1 cellular context compared by ENCODE assay signal in genomic region chr7:99499713-99500636, GRCh38.
TF ChIP-seq lines count a peak whose summit lies in the region.

Gene ZNF394, minus strand, starts transcription at chr7:99500281. Its CDS starts 188 bp downstream, at chr7:99500093.

TF ChIP-seq in WTC11, 78 proteins besides CTCF, POLR2A, EP300 and RAD21 (continued from another document):
- no peak for TF ChIP-seq STAT6 (CRISPR knock-in tag; conservative IDR thresholded peaks at IDR 0.05; ENCODE audit: low read depth)
- no peak for TF ChIP-seq ATF6 (CRISPR knock-in tag; IDR thresholded peaks at IDR 0.05)
- no peak for TF ChIP-seq FOXJ3 (CRISPR knock-in tag; IDR thresholded peaks at IDR 0.05; ENCODE audit: borderline replicate concordance)
- TF ChIP-seq ZNF425 (CRISPR knock-in tag; conservative IDR thresholded peaks at IDR 0.05), result no peak
- TF ChIP-seq ZNF219 (CRISPR knock-in tag; IDR thresholded peaks at IDR 0.05; ENCODE audit: borderline replicate concordance), result no peak
- TF ChIP-seq ZNF416 (CRISPR knock-in tag; IDR thresholded peaks at IDR 0.05), result no peak
- no peak for TF ChIP-seq IRF1 (CRISPR knock-in tag; IDR thresholded peaks at IDR 0.05)
- TF ChIP-seq NR2C2 (CRISPR knock-in tag; IDR thresholded peaks at IDR 0.05), result 0 out of 2 replicates have a peak, but pooled peaks have one; percentile 33
- TF ChIP-seq NFYB (CRISPR knock-in tag; conservative IDR thresholded peaks at IDR 0.05; ENCODE audit: low read depth), result no peak
- TF ChIP-seq FOXP4 (CRISPR knock-in tag; IDR thresholded peaks at IDR 0.05), result no peak
- TF ChIP-seq ATF2 (CRISPR knock-in tag; IDR thresholded peaks at IDR 0.05; ENCODE audit: borderline replicate concordance, low read depth), result no peak
- no peak for TF ChIP-seq OVOL2 (CRISPR knock-in tag; IDR thresholded peaks at IDR 0.05; ENCODE audit: borderline replicate concordance)
- no peak for TF ChIP-seq RORB (CRISPR knock-in tag; IDR thresholded peaks at IDR 0.05)
- TF ChIP-seq TCF7 (CRISPR knock-in tag; IDR thresholded peaks at IDR 0.05; ENCODE audit: low read depth), result no peak
- no peak for TF ChIP-seq SOX15 (CRISPR knock-in tag; IDR thresholded peaks at IDR 0.05)
- TF ChIP-seq JUN (CRISPR knock-in tag; IDR thresholded peaks at IDR 0.05), result no peak
- no peak for TF ChIP-seq ZNF396 (CRISPR knock-in tag; IDR thresholded peaks at IDR 0.05; ENCODE audit: borderline replicate concordance)
- no peak for TF ChIP-seq ZBTB43 (CRISPR knock-in tag; IDR thresholded peaks at IDR 0.05)
- TF ChIP-seq EMX1 (CRISPR knock-in tag; IDR thresholded peaks at IDR 0.05), result no peak
- no peak for TF ChIP-seq ESRRA (CRISPR knock-in tag; IDR thresholded peaks at IDR 0.05; ENCODE audit: borderline replicate concordance)
- TF ChIP-seq ARID4B (CRISPR knock-in tag; IDR thresholded peaks at IDR 0.05; ENCODE audit: borderline replicate concordance), result peak; percentile 62; the same call in 1 of the 2 replicates
- TF ChIP-seq GRHL2 (CRISPR knock-in tag; IDR thresholded peaks at IDR 0.05; ENCODE audit: insufficient replicate concordance, severe bottlenecking), result no peak
- no peak for TF ChIP-seq PRRX2 (CRISPR knock-in tag; IDR thresholded peaks at IDR 0.05)
- no peak for TF ChIP-seq ZNF138 (CRISPR knock-in tag; conservative IDR thresholded peaks at IDR 0.05)
- peak; percentile 75; the same call in 1 of the 2 replicates for TF ChIP-seq ZNF232 (CRISPR knock-in tag; IDR thresholded peaks at IDR 0.05)
- TF ChIP-seq MYBL2 (CRISPR knock-in tag; IDR thresholded peaks at IDR 0.05), result peak; percentile 71
- no peak for TF ChIP-seq ZNF317 (CRISPR knock-in tag; IDR thresholded peaks at IDR 0.05; ENCODE audit: borderline replicate concordance, low read depth)
- TF ChIP-seq GABPB1 (CRISPR knock-in tag; IDR thresholded peaks at IDR 0.05), result peak; percentile 78
- TF ChIP-seq CBFB (CRISPR knock-in tag; IDR thresholded peaks at IDR 0.05; ENCODE audit: low read depth), result no peak
